8 cellular contexts compared by ENCODE assay signal in genomic region chr20:409697-410559, GRCh38. TPM values are rescaled to one million over a fixed set of nuclear protein-coding genes. Genes with fewer than 3 reads are reported as not detected.
A peak's percentile ranks its signal among the peaks of the same experiment; 100 is the strongest.
DNase-seq lines count a peak whose midpoint lies in the region; ATAC-seq and TF ChIP-seq lines count a peak whose summit lies in the region.

No MANE protein-coding gene starts in this region.

- H2AFZ ChIP-seq in mesenchymal stem cell (ENCODE audit: low read depth, low read length): no peak overlapping the region

- intact Hi-C loops in heart left ventricle (cut with DNase I) (loop anchor here in 7 of 10 donors (5.0 to 10.0 kb wide), 8 partner anchors 47 to 132 kb away; partner anchors contain the start of genes TBC1D20 (in 3 of the 7), CSNK2A1 (in 1 of the 7) and NRSN2 (in 1 of the 7)), right cardiac atrium (cut with DNase I) (loop anchor here in 1 of 4 donors (10.0 kb wide), 1 partner anchor 55 kb away; no protein-coding TSS in a partner anchor), upper lobe of right lung (cut with DNase I) (no loop called here)

- TF ChIP-seq CTCF in heart left ventricle (IDR thresholded peaks at IDR 0.05) (no peak), upper lobe of right lung (IDR thresholded peaks at IDR 0.05) (no peak)

- WGBS in heart left ventricle, 4 donors: 78 to 80% (median 79%) methylated on average over 14 of the region's 14 CpGs
- 82% methylated on average over 14 of the region's 14 CpGs for WGBS in right cardiac atrium
- 96% methylated on average over 14 of the region's 14 CpGs for WGBS in mesenchymal stem cell

- peak overlapping the region; percentile 99 for H3K9ac ChIP-seq in mesenchymal stem cell (ENCODE audit: low read length)

- peaks cover 57% of the 10 kb centered on the region for H3K4me1 Mint-ChIP-seq in activated naive CD8-positive, alpha-beta T cell treated with anti-CD3 and anti-CD28 coated beads, Interleukin-2, amount 50 U/mL, for 24 hours

- H3K9me3 Mint-ChIP-seq in activated naive CD8-positive, alpha-beta T cell treated with anti-CD3 and anti-CD28 coated beads, Interleukin-2, amount 50 U/mL, for 24 hours: no peaks in the 10 kb centered on the region

- H3K4me3 Mint-ChIP-seq in activated naive CD8-positive, alpha-beta T cell treated with anti-CD3 and anti-CD28 coated beads, Interleukin-2, amount 50 U/mL, for 24 hours: peak overlapping the region; percentile 98

- H3K14ac ChIP-seq in mesenchymal stem cell (ENCODE audit: low read length in 2 of 2): peak overlapping the region in 1 of 2 experiments; percentile 94

- TF ChIP-seq POLR2A in heart left ventricle (IDR thresholded peaks at IDR 0.05): no peak

- no peak overlapping the region for H2BK5ac ChIP-seq in mesenchymal stem cell (ENCODE audit: low read depth, low read length, poor library complexity, severe bottlenecking)

- no peaks in the 10 kb centered on the region for H3K27me3 Mint-ChIP-seq in activated naive CD8-positive, alpha-beta T cell treated with anti-CD3 and anti-CD28 coated beads, Interleukin-2, amount 50 U/mL, for 24 hours

- no peak overlapping the region for H2BK15ac ChIP-seq in mesenchymal stem cell (ENCODE audit: low read depth, poor library complexity, severe bottlenecking)

- H3K23ac ChIP-seq in mesenchymal stem cell (ENCODE audit: low read length in 2 of 2): no peak overlapping the region

- no peak overlapping the region for H3K4ac ChIP-seq in mesenchymal stem cell (ENCODE audit: low read depth in 1 of 2, low read length in 2 of 2)

- peak overlapping the region; percentile 5 for H4K8ac ChIP-seq in mesenchymal stem cell (ENCODE audit: low read length)

- ATAC-seq in heart left ventricle (no peak), right cardiac atrium (no peak), upper lobe of right lung (no peak), GM19455 (IDR thresholded peaks at IDR 0.05; ENCODE audit: unreplicated experiment) (no peak)
- ATAC-seq in activated naive CD8-positive, alpha-beta T cell treated with anti-CD3 and anti-CD28 coated beads, Interleukin-2, amount 50 U/mL, for 24 hours: no peak

- H3K4me1 ChIP-seq in heart left ventricle (peaks cover 4 to 32% (median 19%) of the 10 kb centered on the region in 12 donors), right cardiac atrium (ENCODE audit: control insufficient read depth, insufficient read depth, low read length) (peaks cover 6% of the 10 kb centered on the region), mesenchymal stem cell (ENCODE audit: control insufficient read depth, insufficient read depth, low read depth, low read length) (peaks cover 10% of the 10 kb centered on the region), upper lobe of right lung (peaks cover 20% of the 10 kb centered on the region)

- peaks cover 16% of the 10 kb centered on the region for H3K79me1 ChIP-seq in mesenchymal stem cell (replicated peaks; ENCODE audit: low read length, poor library complexity, severe bottlenecking)

- DNase-seq in heart left ventricle: peak in 1 of 5 donors; percentile 8
- no peak for DNase-seq in right cardiac atrium
- DNase-seq in activated naive CD8-positive, alpha-beta T cell treated with anti-CD3 and anti-CD28 coated beads, Interleukin-2, amount 50 U/mL, for 24 hours: no peak
- no peak for DNase-seq in mesenchymal stem cell
- DNase-seq in upper lobe of right lung: no peak
- no peak for DNase-seq in NCI-H2107 (lab: John Stamatoyannopoulos, UW)
- DNase-seq in KG1 (lab: John Stamatoyannopoulos, UW): no peak

- H3K4me3 ChIP-seq in heart left ventricle: peak overlapping the region in 7 of 12 donors; percentile 81 to 100 (median 97)
- no peak overlapping the region for H3K4me3 ChIP-seq in right cardiac atrium (ENCODE audit: low read length)
- peak overlapping the region in 1 of 2 experiments; percentile 99 for H3K4me3 ChIP-seq in mesenchymal stem cell (ENCODE audit: insufficient read depth in 1 of 2, low read depth in 1 of 2, low read length in 2 of 2)
- H3K4me3 ChIP-seq in upper lobe of right lung: peak overlapping the region; percentile 100

- H2AK5ac ChIP-seq in mesenchymal stem cell (ENCODE audit: low read length, severe bottlenecking): peak overlapping the region; percentile 51

- peak overlapping the region; percentile 94 for H3K4me2 ChIP-seq in mesenchymal stem cell (ENCODE audit: low read length, poor library complexity, severe bottlenecking)

- no peak overlapping the region for H2BK120ac ChIP-seq in mesenchymal stem cell (ENCODE audit: low read depth, low read length)

- no peaks in the 10 kb centered on the region for H3K9me3 ChIP-seq in heart left ventricle
- H3K9me3 ChIP-seq in right cardiac atrium (ENCODE audit: control insufficient read depth, low read length): no peaks in the 10 kb centered on the region
- H3K9me3 ChIP-seq in mesenchymal stem cell (ENCODE audit: control insufficient read depth, low read length): no peaks in the 10 kb centered on the region
- H3K9me3 ChIP-seq in upper lobe of right lung: no peaks in the 10 kb centered on the region

- peak overlapping the region; percentile 93 for H3K27ac Mint-ChIP-seq in activated naive CD8-positive, alpha-beta T cell treated with anti-CD3 and anti-CD28 coated beads, Interleukin-2, amount 50 U/mL, for 24 hours

- peaks cover 53% of the 10 kb centered on the region for H3K36me3 Mint-ChIP-seq in activated naive CD8-positive, alpha-beta T cell treated with anti-CD3 and anti-CD28 coated beads, Interleukin-2, amount 50 U/mL, for 24 hours (ENCODE audit: low read depth)

- no peak overlapping the region for H3K18ac ChIP-seq in mesenchymal stem cell (ENCODE audit: low read depth in 1 of 2, low read length in 2 of 2)

- H3K27ac ChIP-seq in heart left ventricle (peak overlapping the region in 3 of 12 donors; percentile 93 to 98 (median 93)), right cardiac atrium (ENCODE audit: low read length) (no peak overlapping the region), mesenchymal stem cell (ENCODE audit: low read length, poor library complexity, severe bottlenecking) (no peak overlapping the region), upper lobe of right lung (no peak overlapping the region)

- peak overlapping the region; percentile 9 for H4K91ac ChIP-seq in mesenchymal stem cell (ENCODE audit: low read length)

- H3K27me3 ChIP-seq in heart left ventricle (no peaks in the 10 kb centered on the region), right cardiac atrium (ENCODE audit: control insufficient read depth, insufficient read depth) (no peaks in the 10 kb centered on the region), mesenchymal stem cell (ENCODE audit: control insufficient read depth in 1 of 2, insufficient read depth in 1 of 2, low read length in 2 of 2) (no peaks in the 10 kb centered on the region), upper lobe of right lung (no peaks in the 10 kb centered on the region)

- H2BK12ac ChIP-seq in mesenchymal stem cell (ENCODE audit: low read length in 2 of 2): no peak overlapping the region

- H3K36me3 ChIP-seq in heart left ventricle (peaks cover 0 to 42% (median 34%) of the 10 kb centered on the region in 9 donors), mesenchymal stem cell (ENCODE audit: control insufficient read depth in 1 of 2, insufficient read depth in 2 of 2, low read depth in 1 of 2, low read length in 2 of 2) (peaks cover 23 to 31% of the 10 kb centered on the region in 2 experiments), upper lobe of right lung (peaks cover 24% of the 10 kb centered on the region)

RNA-seq across cellular contexts. Expression of gene RBCK1, which starts 1.8 kb away (rescaled TPM):
- total RNA-seq in heart left ventricle (10 to 100 TPM; 37.0 to 77.7 (median 47.1) TPM), right cardiac atrium (10 to 100 TPM; 42.1 to 52.4 (median 45.9) TPM), upper lobe of right lung (101 TPM)
- polyA plus RNA-seq in heart left ventricle (10 to 100 TPM; 50.6 to 60.9 TPM), right cardiac atrium (48.0 TPM)
- polyA plus RNA-seq in mesenchymal stem cell (2013, experiment 1 of 2): 78.2 TPM
- polyA plus RNA-seq in mesenchymal stem cell (2013, experiment 2 of 2): 76.4 TPM

RNA-seq across cellular contexts. Expression of gene TRIB3, which starts 29.4 kb away (rescaled TPM):
- total RNA-seq in heart left ventricle (1 to 10 TPM in 7 of 9 donors, under 1 TPM in 2; 0.47 to 4.9 (median 1.2) TPM), right cardiac atrium (1 to 10 TPM in 1 of 4 donors, under 1 TPM in 3; 0.49 to 2.1 (median 0.66) TPM), upper lobe of right lung (16.8 TPM)
- polyA plus RNA-seq in heart left ventricle (1 to 10 TPM in 1 of 2 donors, under 1 TPM in 1; 0.61 to 5.9 TPM), right cardiac atrium (1.0 TPM)
- 52.7 TPM for polyA plus RNA-seq in mesenchymal stem cell (2013, experiment 1 of 2)
- 53.4 TPM for polyA plus RNA-seq in mesenchymal stem cell (2013, experiment 2 of 2)

RNA-seq across cellular contexts. Expression of gene TBC1D20, which starts 52.4 kb away (rescaled TPM):
- total RNA-seq in heart left ventricle (10 to 100 TPM; 19.0 to 38.9 (median 26.3) TPM), right cardiac atrium (10 to 100 TPM; 24.3 to 26.5 (median 25.6) TPM), upper lobe of right lung (38.4 TPM)
- polyA plus RNA-seq in heart left ventricle (10 to 100 TPM in 1 of 2 donors, 1 to 10 TPM in 1; 9.3 to 25.5 TPM), right cardiac atrium (13.6 TPM)
- 34.7 TPM for polyA plus RNA-seq in mesenchymal stem cell (2013, experiment 1 of 2)
- 36.0 TPM for polyA plus RNA-seq in mesenchymal stem cell (2013, experiment 2 of 2)
